25 cellular contexts compared by ENCODE assay signal in the genomic region with DNA sequence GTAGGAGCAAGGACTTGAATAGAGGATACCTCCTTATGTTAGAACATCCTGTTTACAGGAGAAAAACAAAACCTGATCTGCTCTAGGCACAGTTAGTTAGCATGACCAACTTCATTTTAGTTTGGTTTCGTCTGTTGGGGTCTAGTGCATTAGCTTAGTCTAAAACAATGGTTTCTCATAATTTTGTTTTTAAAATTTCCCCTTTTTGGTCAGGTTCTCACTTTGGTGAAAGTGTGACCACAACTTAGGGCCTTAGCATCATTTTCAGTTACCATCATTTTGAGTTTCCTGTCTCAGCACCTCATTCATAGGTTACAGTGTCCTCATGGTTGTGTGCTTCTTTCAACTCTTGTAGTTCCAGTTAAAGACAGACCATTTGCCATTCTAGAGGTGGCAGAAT.
DNase-seq lines count a peak whose midpoint lies in the region; ATAC-seq, FAIRE-seq and TF ChIP-seq lines count a peak whose summit lies in the region.
"Had no signal": no experiment of that assay in that cellular context is flagged by ENCODE, and none has a peak within 500 bp of the region (broad histone marks: within the 10 kb centered on the region; RNA-seq: fewer than 3 reads in every experiment).

No MANE protein-coding gene starts in this region.

- no peak for FAIRE-seq in GM12878 (lab: Jason Lieb, UNC)
- no peak for FAIRE-seq in HepG2 (lab: Jason Lieb, UNC)
- FAIRE-seq: small intestine had no signal

- BruUV-seq in GM12878 (replicated peaks; lab: Mats Ljungman, UMichigan), result no TSS peak
- BruUV-seq in HepG2 (replicated peaks; lab: Mats Ljungman, UMichigan), result no TSS peak

- peak; percentile 1 for DNase-seq in GM12878 (ENCODE audit: low read depth, low spot score)
- DNase-seq in HepG2 (ENCODE audit: low spot score), result no peak
- no peak for DNase-seq in NCI-H345 treated with DMSO at 0.1 percent for 48 hours (lab: John Stamatoyannopoulos, UW; ENCODE audit: unreplicated experiment)
- DNase-seq in germinal center (ENCODE audit: low spot score), result no peak
- DNase-seq: activated CD4-positive, CD25-positive, alpha-beta regulatory T cell treated with anti-CD3 and anti-CD28 coated beads, Interleukin-2, amount 50 U/mL, for 72 hours; amniotic stem cell; Caco-2; caudate nucleus; EL; erythroblast; gastrocnemius medialis; left colon; MM.1S; NCI-H1930; nephron progenitor cell; Right ventricle myocardium superior; small intestine; stimulated activated CD4-positive, alpha-beta T cell treated with anti-CD3 and anti-CD28 coated beads, Interleukin-4, amount 100 ng/mL, for 4 hours; stimulated activated CD8-positive, alpha-beta memory T cell treated with anti-CD3 and anti-CD28 coated beads, Interleukin-4, amount 100 ng/mL, for 48 hours; testis had no signal

- no peaks in the 10 kb centered on the region; the same call in 2 of the 3 replicates for H3K9me3 ChIP-seq in GM12878 (replicated peaks; ENCODE audit: control insufficient read depth, insufficient read depth, low read length)
- H3K9me3 ChIP-seq in HepG2 (ENCODE audit: low read length), result peaks cover 90% of the 10 kb centered on the region
- H3K9me3 ChIP-seq: gastrocnemius medialis, prostate gland, testis had no signal

- H3K4me2 ChIP-seq in GM12878 (ENCODE audit: control insufficient read depth, insufficient read depth) (no peak overlapping the region), HepG2 (ENCODE audit: low read depth, low read length) (no peak overlapping the region)

- H3K79me2 ChIP-seq in GM12878 (ENCODE audit: control insufficient read depth, insufficient read depth, low read length) (no peaks in the 10 kb centered on the region), HepG2 (ENCODE audit: insufficient read depth, low read length) (no peaks in the 10 kb centered on the region)

- SMC1A ChIA-PET in GM12878 (lab: Charles Lee; ENCODE audit: uncharacterized antibody, unreplicated experiment), result no interaction called here

- no peaks in the 10 kb centered on the region for H3K27me3 ChIP-seq in GM12878 (replicated peaks in 1 of 2; ENCODE audit: control insufficient read depth in 2 of 2, insufficient read depth in 2 of 2, low read length in 1 of 2)
- no peaks in the 10 kb centered on the region for H3K27me3 ChIP-seq in HepG2 (ENCODE audit: control insufficient read depth in 1 of 2, insufficient read depth in 2 of 2, low read length in 2 of 2)
- H3K27me3 ChIP-seq: gastrocnemius medialis, testis had no signal

- H3K36me3 ChIP-seq in GM12878 (ENCODE audit: control insufficient read depth in 2 of 2, insufficient read depth in 2 of 2, low read length in 1 of 2) (no peaks in the 10 kb centered on the region), HepG2 (replicated peaks in 1 of 2; ENCODE audit: control insufficient read depth in 1 of 2, insufficient read depth in 2 of 2, low read length in 2 of 2) (no peaks in the 10 kb centered on the region)
- H3K36me3 ChIP-seq: gastrocnemius medialis, prostate gland had no signal

- H3K4me1 ChIP-seq in GM12878 (ENCODE audit: control insufficient read depth, insufficient read depth, low read length) (no peaks in the 10 kb centered on the region), HepG2 (ENCODE audit: insufficient read depth, low read length) (no peaks in the 10 kb centered on the region)
- H3K4me1 ChIP-seq: Caco-2, gastrocnemius medialis, prostate gland, testis had no signal

- intact Hi-C loops in GM12878 (cut with micrococcal nuclease; ENCODE audit: unreplicated experiment) (no loop called here), HepG2 (cut with micrococcal nuclease; ENCODE audit: unreplicated experiment) (no loop called here)

- no peak overlapping the region for H3K4me3 ChIP-seq in GM12878
- H3K4me3 ChIP-seq in HepG2 (replicated peaks in 1 of 3; ENCODE audit: insufficient read depth in 1 of 3, low read depth in 2 of 3, low read length in 3 of 3), result no peak overlapping the region
- H3K4me3 ChIP-seq: gastrocnemius medialis, prostate gland, testis had no signal

- TF ChIP-seq CTCF in GM12878 (IDR thresholded peaks at IDR 0.05 in 2 of 3, conservative IDR thresholded peaks at IDR 0.05 in 1 of 3; ENCODE audit: control insufficient read depth in 2 of 3, extremely low read depth in 1 of 3, insufficient read depth in 1 of 3, low read depth in 3 of 3, low read length in 3 of 3) (no peak), HepG2 (CRISPR knock-in tag; IDR thresholded peaks at IDR 0.05) (no peak)

- TF ChIP-seq EP300 in GM12878 (IDR thresholded peaks at IDR 0.05; ENCODE audit: borderline replicate concordance in 1 of 2, control insufficient read depth in 1 of 2, low read depth in 2 of 2, low read length in 2 of 2) (peak; percentile 14 to 31; a peak in 2 of 4 replicates), HepG2 (IDR thresholded peaks at IDR 0.05; ENCODE audit: low read depth in 2 of 2, low read length in 2 of 2) (no peak), HepG2 (CRISPR knock-in tag; IDR thresholded peaks at IDR 0.05; ENCODE audit: borderline replicate concordance) (no peak)

- POLR2A ChIA-PET in GM12878 (lab: Charles Lee) (interaction anchor here (0.6 kb wide), 1 partner anchor 1729 kb away, joined by 6 read pairs; no protein-coding TSS in a partner anchor), HepG2 (lab: Yijun Ruan, JAX) (no interaction called here)

- ATAC-seq in GM18870 (IDR thresholded peaks at IDR 0.05; ENCODE audit: unreplicated experiment), result peak; percentile 84
- peak; percentile 70 for ATAC-seq in GM21528 (IDR thresholded peaks at IDR 0.05; ENCODE audit: low FRiP score, unreplicated experiment)
- peak; percentile 69 for ATAC-seq in HG03095 (IDR thresholded peaks at IDR 0.05; ENCODE audit: unreplicated experiment)
- peak; percentile 96 for ATAC-seq in GM12878
- ATAC-seq in HepG2, result no peak
- ATAC-seq: gastrocnemius medialis, HCT116, left colon had no signal

- RAD21 ChIA-PET in GM12878 (lab: Charles Lee; ENCODE audit: unreplicated experiment), result no interaction called here

- H3K27ac ChIP-seq in GM12878 (ENCODE audit: control insufficient read depth, insufficient read depth), result no peak overlapping the region
- no peak overlapping the region for H3K27ac ChIP-seq in HepG2 (ENCODE audit: extremely low read length, insufficient read depth, low read length)
- H3K27ac ChIP-seq: gastrocnemius medialis, prostate gland, testis had no signal

- in situ Hi-C loops in GM12878 (cut with MboI) (no loop called here), HepG2 (cut with HindIII; ENCODE audit: extremely low pct_ligation_motif_present, low pct_unique_long_range_greater_than_20kb) (no loop called here)

- TF ChIP-seq POLR2A in GM12878 (IDR thresholded peaks at IDR 0.05; ENCODE audit: low read depth, low read length) (no peak), HepG2 (IDR thresholded peaks at IDR 0.05; ENCODE audit: insufficient read depth in 1 of 2, low read depth in 2 of 2, low read length in 2 of 2) (no peak)

- TF ChIP-seq RAD21 in GM12878 (IDR thresholded peaks at IDR 0.05; ENCODE audit: insufficient read depth, low read depth, low read length) (no peak), HepG2 (CRISPR knock-in tag; IDR thresholded peaks at IDR 0.05) (no peak)

- H3K9ac ChIP-seq in GM12878 (ENCODE audit: control insufficient read depth, insufficient read depth, low read length) (no peak overlapping the region), HepG2 (ENCODE audit: insufficient read depth, low read depth, low read length) (no peak overlapping the region)

- CTCF ChIA-PET in GM12878 (lab: Yijun Ruan, JAX), result no interaction called here
- CTCF ChIA-PET in HepG2 (lab: Yijun Ruan, JAX; ENCODE audit: low intra/inter-chr PET ratio, low total read pairs), result no interaction called here

- H2AFZ ChIP-seq in GM12878 (ENCODE audit: control insufficient read depth, low read depth, low read length), result no peak overlapping the region
- H2AFZ ChIP-seq in HepG2 (ENCODE audit: low read length), result no peak overlapping the region

- 0% methylated on average over 1 of the region's 1 CpG for WGBS in GM12878 (ENCODE audit: insufficient coverage, insufficient replicate concordance, low lambda C conversion rate, missing lambda C conversion rate)
- 3% methylated on average over 1 of the region's 1 CpG for WGBS in HepG2 (ENCODE audit: low lambda C conversion rate)

- H4K20me1 ChIP-seq in GM12878 (ENCODE audit: control insufficient read depth, insufficient read depth) (no peaks in the 10 kb centered on the region), HepG2 (ENCODE audit: insufficient read depth, low read length) (no peaks in the 10 kb centered on the region)

TF ChIP-seq in GM12878, 131 proteins besides CTCF, POLR2A, EP300 and RAD21 (continues in another document):
- TF ChIP-seq, protein P1, sequence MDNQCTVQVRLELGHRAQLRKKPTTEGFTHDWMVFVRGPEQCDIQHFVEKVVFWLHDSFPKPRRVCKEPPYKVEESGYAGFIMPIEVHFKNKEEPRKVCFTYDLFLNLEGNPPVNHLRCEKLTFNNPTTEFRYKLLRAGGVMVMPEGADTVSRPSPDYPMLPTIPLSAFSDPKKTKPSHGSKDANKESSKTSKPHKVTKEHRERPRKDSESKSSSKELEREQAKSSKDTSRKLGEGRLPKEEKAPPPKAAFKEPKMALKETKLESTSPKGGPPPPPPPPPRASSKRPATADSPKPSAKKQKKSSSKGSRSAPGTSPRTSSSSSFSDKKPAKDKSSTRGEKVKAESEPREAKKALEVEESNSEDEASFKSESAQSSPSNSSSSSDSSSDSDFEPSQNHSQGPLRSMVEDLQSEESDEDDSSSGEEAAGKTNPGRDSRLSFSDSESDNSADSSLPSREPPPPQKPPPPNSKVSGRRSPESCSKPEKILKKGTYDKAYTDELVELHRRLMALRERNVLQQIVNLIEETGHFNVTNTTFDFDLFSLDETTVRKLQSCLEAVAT (IDR thresholded peaks at IDR 0.05), result 0 out of 2 replicates have a peak, but pooled peaks have one; percentile 32
- TF ChIP-seq POLR2AphosphoS5 (IDR thresholded peaks at IDR 0.05; ENCODE audit: low read length) (no peak), CHD2 (IDR thresholded peaks at IDR 0.05; ENCODE audit: borderline replicate concordance, low read depth, low read length) (no peak)

TF ChIP-seq in HepG2, 621 proteins besides CTCF, POLR2A, EP300 and RAD21 (continues in another document):
- TF ChIP-seq, protein P2, sequence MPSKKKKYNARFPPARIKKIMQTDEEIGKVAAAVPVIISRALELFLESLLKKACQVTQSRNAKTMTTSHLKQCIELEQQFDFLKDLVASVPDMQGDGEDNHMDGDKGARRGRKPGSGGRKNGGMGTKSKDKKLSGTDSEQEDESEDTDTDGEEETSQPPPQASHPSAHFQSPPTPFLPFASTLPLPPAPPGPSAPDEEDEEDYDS (CRISPR knock-in tag; IDR thresholded peaks at IDR 0.05), result no peak
- TF ChIP-seq ZFP41 (CRISPR knock-in tag; IDR thresholded peaks at IDR 0.05; ENCODE audit: borderline replicate concordance) (no peak), RFX5 (IDR thresholded peaks at IDR 0.05; ENCODE audit: low read depth, low read length) (no peak), GATA4 (IDR thresholded peaks at IDR 0.05; ENCODE audit: borderline replicate concordance, low read depth) (no peak), DNMT1 (CRISPR knock-in tag; IDR thresholded peaks at IDR 0.05) (no peak), ZNF121 (CRISPR knock-in tag; IDR thresholded peaks at IDR 0.05) (no peak), FOXA3 (CRISPR knock-in tag; IDR thresholded peaks at IDR 0.05) (no peak), HNRNPLL (IDR thresholded peaks at IDR 0.05; ENCODE audit: low read depth, low read length, poor library complexity, severe bottlenecking) (no peak), ZNF841 (CRISPR knock-in tag; IDR thresholded peaks at IDR 0.05; ENCODE audit: borderline replicate concordance) (no peak)
